Comparison of ENCODE assay signal across 9 cellular contexts in genomic region chr5:140734354-140734753, GRCh38. TPM values are rescaled to one million over a fixed set of nuclear protein-coding genes. Genes with fewer than 3 reads are reported as not detected.
DNase-seq lines count a peak whose midpoint lies in the region; ATAC-seq and TF ChIP-seq lines count a peak whose summit lies in the region.
"Had no signal": no experiment of that assay in that cellular context is flagged by ENCODE, and none has a peak within 500 bp of the region (broad histone marks: within the 10 kb centered on the region; RNA-seq: fewer than 3 reads in every experiment).

No MANE protein-coding gene starts in this region.

- H3K9me3 ChIP-seq in thyroid gland (no peaks in the 10 kb centered on the region), prostate gland (no peaks in the 10 kb centered on the region)

- no peak overlapping the region for H3K4me3 ChIP-seq in thyroid gland (replicated peaks in 1 of 3)
- H3K4me3 ChIP-seq in prostate gland, result no peak overlapping the region

- H3K27ac ChIP-seq in foreskin keratinocyte, result no peak overlapping the region
- H3K27ac ChIP-seq in thyroid gland, result no peak overlapping the region
- no peak overlapping the region for H3K27ac ChIP-seq in prostate gland

- 59 to 66% methylated on average over 7 of the region's 7 CpGs for WGBS in thyroid gland, 2 donors
- 56% methylated on average over 7 of the region's 7 CpGs for WGBS in prostate gland

- H3K36me3 ChIP-seq in thyroid gland (no peaks in the 10 kb centered on the region), prostate gland (no peaks in the 10 kb centered on the region)

- H3K27me3 ChIP-seq in foreskin keratinocyte (no peaks in the 10 kb centered on the region), thyroid gland (no peaks in the 10 kb centered on the region), prostate gland (replicated peaks; ENCODE audit: insufficient read depth) (no peaks in the 10 kb centered on the region)

- intact Hi-C loops in thyroid gland (cut with DNase I) (no loop called here), prostate gland (cut with DNase I) (no loop called here)

- no peak for ATAC-seq in foreskin keratinocyte

- TF ChIP-seq POLR2A in thyroid gland (IDR thresholded peaks at IDR 0.05) (no peak), prostate gland (IDR thresholded peaks at IDR 0.05) (no peak)

- H3K4me1 ChIP-seq in foreskin keratinocyte (no peaks in the 10 kb centered on the region), thyroid gland (no peaks in the 10 kb centered on the region), prostate gland (replicated peaks) (no peaks in the 10 kb centered on the region)

- TF ChIP-seq CTCF in foreskin keratinocyte (conservative IDR thresholded peaks at IDR 0.05), result peak; percentile 28
- peak in 4 of 6 experiments; percentile 11 to 36 (median 30) for TF ChIP-seq CTCF in thyroid gland (IDR thresholded peaks at IDR 0.05)
- peak in 2 of 4 experiments; percentile 8 to 32 for TF ChIP-seq CTCF in prostate gland (IDR thresholded peaks at IDR 0.05)

- DNase-seq in NCI-H748 (lab: John Stamatoyannopoulos, UW; ENCODE audit: unreplicated experiment) (peak; percentile 6), NCI-H748 treated with DMSO at 0.1 percent for 48 hours (lab: John Stamatoyannopoulos, UW) (no peak), SHP77 treated with DMSO at 0.1 percent for 48 hours (lab: John Stamatoyannopoulos, UW) (peak; percentile 15), foreskin keratinocyte (no peak), thyroid gland (no peak), prostate gland (ENCODE audit: low spot score) (no peak), NCI-H524 (lab: John Stamatoyannopoulos, UW) (no peak), NCI-H226 (no peak)
- DNase-seq: activated T-cell treated with anti-CD3 and anti-CD28 coated beads for 4 hours had no signal

RNA-seq across cellular contexts. Expression of gene ZMAT2, which starts 34.1 kb away (rescaled TPM):
- total RNA-seq in foreskin keratinocyte, result 52.3 and 57.9 TPM in 2 replicates
- 77.2 and 87.2 TPM in 2 replicates for polyA plus RNA-seq in foreskin keratinocyte
- 10 to 100 TPM; 35.1 to 46.0 (median 37.5) TPM for total RNA-seq in thyroid gland
- 10 to 100 TPM; 26.0 to 36.8 TPM for total RNA-seq in prostate gland

RNA-seq across cellular contexts. Expression of gene HARS2, which starts 43.1 kb away (rescaled TPM):
- total RNA-seq in foreskin keratinocyte (29.2 and 31.6 TPM in 2 replicates), thyroid gland (10 to 100 TPM; 29.3 to 31.8 (median 30.1) TPM), prostate gland (10 to 100 TPM; 23.9 to 28.1 TPM)
- polyA plus RNA-seq in foreskin keratinocyte, result 19.1 and 19.5 TPM in 2 replicates

RNA-seq across cellular contexts. Expression of gene HARS1, which starts 43.2 kb away (rescaled TPM):
- 89.8 and 91.4 TPM in 2 replicates for total RNA-seq in foreskin keratinocyte
- polyA plus RNA-seq in foreskin keratinocyte, result 76.6 and 81.0 TPM in 2 replicates
- total RNA-seq in thyroid gland, result 10 to 100 TPM; 41.0 to 56.8 (median 48.2) TPM
- total RNA-seq in prostate gland, result 10 to 100 TPM; 37.3 to 54.3 TPM

RNA-seq across cellular contexts. Expression of gene PCDHA1, which starts 51.6 kb away (rescaled TPM):
- not detected in 2 replicates for total RNA-seq in foreskin keratinocyte
- polyA plus RNA-seq in foreskin keratinocyte, result not detected in 2 replicates
- total RNA-seq in thyroid gland, result under 1 TPM in 1 of 4 donors, not detected in 3; 0.13 TPM
- total RNA-seq in prostate gland, result under 1 TPM in 1 of 2 donors, not detected in 1; 0.85 TPM

Comparison
In these comparisons a context has a peak if more than half of its experiments do, and no peak if none do; other contexts are left out.
1. DNase-seq: peak in NCI-H748 (single experiment) and SHP77 treated with DMSO at 0.1 percent for 48 hours (single experiment); none in NCI-H748 treated with DMSO at 0.1 percent for 48 hours (single experiment), foreskin keratinocyte (0 of 2), thyroid gland (0 of 2), prostate gland (single experiment), NCI-H524 (0 of 2) and NCI-H226 (single experiment).